In genomic region chr18:57619881-57620280, GRCh38 we compare ENCODE assay signal across 12 cellular contexts. TPM values are rescaled to one million over a fixed set of nuclear protein-coding genes. Genes with fewer than 3 reads are reported as not detected.
A peak's percentile ranks its signal among the peaks of the same experiment; 100 is the strongest.
DNase-seq lines count a peak whose midpoint lies in the region; ATAC-seq and TF ChIP-seq lines count a peak whose summit lies in the region.
"Had no signal": no experiment of that assay in that cellular context is flagged by ENCODE, and none has a peak within 500 bp of the region (broad histone marks: within the 10 kb centered on the region; RNA-seq: fewer than 3 reads in every experiment).

No MANE protein-coding gene starts in this region.

- intact Hi-C loops in activated CD4-positive, alpha-beta T cell treated with anti-CD3 and anti-CD28 coated beads for 36 hours (cut with DNase I, micrococcal nuclease): loop anchor here (5.0 to 10.0 kb wide), 3 partner anchors 33 to 1515 kb away; partner anchors contain the start of genes FECH (in 1 of the 2) and SEC11C (in 1 of the 2)

- TF ChIP-seq POLR2A in NB4 (IDR thresholded peaks at IDR 0.05; ENCODE audit: extremely low read depth, insufficient read length): no peak

- H3K27me3 ChIP-seq in BE2C: no peaks in the 10 kb centered on the region

- H3K4me1 ChIP-seq in BE2C: no peaks in the 10 kb centered on the region

- H3K9me3 ChIP-seq in BE2C: no peaks in the 10 kb centered on the region

- no peaks in the 10 kb centered on the region for H3K9me3 Mint-ChIP-seq in activated CD4-positive, alpha-beta T cell treated with anti-CD3 and anti-CD28 coated beads for 36 hours (ENCODE audit: low read depth)
- H3K9me3 Mint-ChIP-seq in brain (no peaks in the 10 kb centered on the region), neural crest cell (no peaks in the 10 kb centered on the region)

- peaks cover 7% of the 10 kb centered on the region; the same call in 1 of the 2 replicates for H3K36me3 ChIP-seq in BE2C

- H3K27ac Mint-ChIP-seq in activated CD4-positive, alpha-beta T cell treated with anti-CD3 and anti-CD28 coated beads for 36 hours: peak overlapping the region; percentile 80
- H3K27ac Mint-ChIP-seq in brain (peak overlapping the region in 3 of 5 experiments; percentile 37 to 97 (median 92)), neural crest cell (ENCODE audit: unreplicated experiment) (no peak overlapping the region)

- peaks cover 31% of the 10 kb centered on the region for H3K4me1 Mint-ChIP-seq in activated CD4-positive, alpha-beta T cell treated with anti-CD3 and anti-CD28 coated beads for 36 hours
- H3K4me1 Mint-ChIP-seq in brain: peaks cover 35% of the 10 kb centered on the region
- peaks cover 19% of the 10 kb centered on the region for H3K4me1 Mint-ChIP-seq in neural crest cell

- H3K4me3 ChIP-seq in NB4 (ENCODE audit: low read depth, low read length) (peak overlapping the region; percentile 88), BE2C (ENCODE audit: low read depth, low read length) (no peak overlapping the region)

- H3K4me3 Mint-ChIP-seq in activated CD4-positive, alpha-beta T cell treated with anti-CD3 and anti-CD28 coated beads for 36 hours: peak overlapping the region; percentile 88
- H3K4me3 Mint-ChIP-seq in brain: peak overlapping the region; percentile 95 to 99 (median 96)
- H3K4me3 Mint-ChIP-seq in neural crest cell: peak overlapping the region; percentile 97

- no peak for TF ChIP-seq CTCF in NB4 (IDR thresholded peaks at IDR 0.05; ENCODE audit: low read depth, low read length)
- no peak for TF ChIP-seq CTCF in brain (conservative IDR thresholded peaks at IDR 0.05)
- no peak for TF ChIP-seq CTCF in neural crest cell (conservative IDR thresholded peaks at IDR 0.05)
- no peak for TF ChIP-seq CTCF in BE2C (IDR thresholded peaks at IDR 0.05; ENCODE audit: low read depth, low read length)

- CTCF ChIA-PET in activated CD4-positive, alpha-beta T cell treated with anti-CD3 and anti-CD28 coated beads for 36 hours (lab: Charles Lee): interaction anchor here (1.2 to 3.0 kb wide), 2 partner anchors 10 to 979 kb away, joined by 3 to 10 read pairs; no protein-coding TSS in a partner anchor

- POLR2A ChIA-PET in activated CD4-positive, alpha-beta T cell treated with anti-CD3 and anti-CD28 coated beads for 36 hours (lab: Charles Lee): interaction anchor here (0.6 to 2.7 kb wide), 2 partner anchors 10 to 12 kb away, joined by 3 to 13 read pairs; no protein-coding TSS in a partner anchor

- H3K36me3 Mint-ChIP-seq in activated CD4-positive, alpha-beta T cell treated with anti-CD3 and anti-CD28 coated beads for 36 hours (ENCODE audit: low read depth): peaks cover 37% of the 10 kb centered on the region
- peaks cover 41% of the 10 kb centered on the region for H3K36me3 Mint-ChIP-seq in brain
- H3K36me3 Mint-ChIP-seq in neural crest cell (ENCODE audit: low read depth): peaks cover 4% of the 10 kb centered on the region

- no peak for DNase-seq in activated CD4-positive, alpha-beta T cell treated with anti-CD3 and anti-CD28 coated beads for 36 hours
- no peak for DNase-seq in activated CD4-positive, alpha-beta T cell treated with anti-CD3 and anti-CD28 coated beads, Interleukin-2, amount 50 U/mL, for 48 hours
- no peak for DNase-seq in NB4 (ENCODE audit: low read depth)
- no peak for DNase-seq in neural crest cell (ENCODE audit: low read depth, low spot score)
- DNase-seq in BE2C: no peak
- DNase-seq in DMS 273 treated with DMSO at 0.1 percent for 48 hours (lab: John Stamatoyannopoulos, UW): no peak
- no peak for DNase-seq in SW480 (ENCODE audit: low spot score)
- DNase-seq: effector memory CD4-positive, alpha-beta T cell; GDM1; KBM-7; RPMI8226 had no signal

- H3K27me3 Mint-ChIP-seq in activated CD4-positive, alpha-beta T cell treated with anti-CD3 and anti-CD28 coated beads for 36 hours: no peaks in the 10 kb centered on the region
- H3K27me3 Mint-ChIP-seq in brain (peaks cover 9% of the 10 kb centered on the region), neural crest cell (ENCODE audit: low read depth) (no peaks in the 10 kb centered on the region)

- ATAC-seq in activated CD4-positive, alpha-beta T cell treated with anti-CD3 and anti-CD28 coated beads for 36 hours: no peak

RNA-seq across cellular contexts. Expression of gene NARS1, which starts 1.8 kb away (rescaled TPM):
- total RNA-seq in activated CD4-positive, alpha-beta T cell treated with anti-CD3 and anti-CD28 coated beads for 36 hours: 100 to 1,000 TPM; 115 to 116 TPM
- polyA plus RNA-seq in brain (ENCODE audit: insufficient read depth, low read depth, low replicate concordance): 106 TPM
- total RNA-seq in neural crest cell: 108 TPM in 2 replicates
- 185 TPM for polyA plus RNA-seq in BE2C (2012; ENCODE audit: insufficient read depth, insufficient read length, low read depth)

RNA-seq across cellular contexts. Expression of gene FECH, which starts 33.4 kb away (rescaled TPM):
- total RNA-seq in activated CD4-positive, alpha-beta T cell treated with anti-CD3 and anti-CD28 coated beads for 36 hours: 10 to 100 TPM; 23.3 to 28.8 TPM
- 25.8 TPM for polyA plus RNA-seq in brain (ENCODE audit: insufficient read depth, low read depth, low replicate concordance)
- 16.9 and 17.9 TPM in 2 replicates for total RNA-seq in neural crest cell
- polyA plus RNA-seq in BE2C (2012; ENCODE audit: insufficient read depth, insufficient read length, low read depth): 6.1 TPM
